21 cellular contexts compared by ENCODE assay signal in genomic region chr15:83243634-83244033, GRCh38. TPM values are rescaled to one million over a fixed set of nuclear protein-coding genes. Genes with fewer than 3 reads are reported as not detected.
"Had no signal": no experiment of that assay in that cellular context is flagged by ENCODE, and none has a peak within 500 bp of the region (broad histone marks: within the 10 kb centered on the region; RNA-seq: fewer than 3 reads in every experiment).

No MANE protein-coding gene starts in this region.

- H3K9me3 Mint-ChIP-seq: activated naive CD4-positive, alpha-beta T cell treated with anti-CD3 and anti-CD28 coated beads, Interleukin-2, amount 10 ng/mL, durations not matched to agents 7 days and 5 days; effector memory CD8-positive, alpha-beta T cell had no signal

- H3K4me3 Mint-ChIP-seq: activated naive CD4-positive, alpha-beta T cell treated with anti-CD3 and anti-CD28 coated beads, Interleukin-2, amount 10 ng/mL, durations not matched to agents 7 days and 5 days; effector memory CD8-positive, alpha-beta T cell; naive thymus-derived CD4-positive, alpha-beta T cell; neural crest cell had no signal

- H3K27ac Mint-ChIP-seq: activated naive CD4-positive, alpha-beta T cell treated with anti-CD3 and anti-CD28 coated beads, Interleukin-2, amount 10 ng/mL, durations not matched to agents 7 days and 5 days; effector memory CD8-positive, alpha-beta T cell; naive thymus-derived CD4-positive, alpha-beta T cell had no signal

- H3K4me1 Mint-ChIP-seq: activated naive CD4-positive, alpha-beta T cell treated with anti-CD3 and anti-CD28 coated beads, Interleukin-2, amount 10 ng/mL, durations not matched to agents 7 days and 5 days; naive thymus-derived CD4-positive, alpha-beta T cell; neural crest cell had no signal

- ATAC-seq: effector memory CD8-positive, alpha-beta T cell; foreskin keratinocyte; heart right ventricle; naive thymus-derived CD4-positive, alpha-beta T cell; psoas muscle had no signal

- H3K36me3 Mint-ChIP-seq: activated naive CD4-positive, alpha-beta T cell treated with anti-CD3 and anti-CD28 coated beads, Interleukin-2, amount 10 ng/mL, durations not matched to agents 7 days and 5 days; naive thymus-derived CD4-positive, alpha-beta T cell had no signal

- DNase-seq: activated CD4-positive, alpha-beta T cell treated with anti-CD3 and anti-CD28 coated beads for 48 hours; activated CD4-positive, alpha-beta T cell treated with anti-CD3 and anti-CD28 coated beads, Interleukin-2, amount 50 U/mL, for 48 hours; activated CD8-positive, alpha-beta memory T cell treated with anti-CD3 and anti-CD28 coated beads for 24 hours; activated effector memory CD4-positive, alpha-beta T cell treated with Interleukin-2 at 50 U/mL for 16 hours; activated naive CD4-positive, alpha-beta T cell treated with anti-CD3 and anti-CD28 coated beads, Interleukin-2, amount 10 ng/mL, durations not matched to agents 7 days and 5 days; amniotic stem cell; brain microvascular endothelial cell; dorsolateral prefrontal cortex; effector memory CD8-positive, alpha-beta T cell; foreskin keratinocyte; heart right ventricle; mammary epithelial cell; midbrain; naive thymus-derived CD4-positive, alpha-beta T cell; occipital lobe; psoas muscle; stimulated activated naive CD4-positive, alpha-beta T cell treated with Interleukin-2 at 50 U/mL for 16 hours; testis; trophoblast cell had no signal

RNA-seq across cellular contexts. Expression of gene BNC1, which starts 40.8 kb away (rescaled TPM):
- total RNA-seq: naive thymus-derived CD4-positive, alpha-beta T cell; T-helper 1 cell treated with Interleukin-12 subunit alpha and Interleukin-12 subunit beta and Interleukin-4 antibody, amounts not matched to agents 30 ng/mL and 1 ng/mL, for 36 hours had no signal
